Comparison of ENCODE assay signal across 1 cellular context in genomic region chr3:22959593-22959992, GRCh38.
A peak's percentile ranks its signal among the peaks of the same experiment; 100 is the strongest.
TF ChIP-seq lines count a peak whose summit lies in the region.

No MANE protein-coding gene starts in this region.

TF ChIP-seq in GM12878, 131 proteins besides CTCF, POLR2A, EP300 and RAD21 (continued from another document):
- peak; percentile 33 for TF ChIP-seq BCL3 (IDR thresholded peaks at IDR 0.05; ENCODE audit: borderline replicate concordance, insufficient read depth, low read depth, low read length, poor library complexity, severe bottlenecking)
- peak; percentile 70 to 85; a peak in 3 of 4 replicates for TF ChIP-seq IKZF2 (IDR thresholded peaks at IDR 0.05)
- TF ChIP-seq PAX5 (IDR thresholded peaks at IDR 0.05; ENCODE audit: borderline replicate concordance, low read depth, low read length), result 0 out of 2 replicates have a peak, but pooled peaks have one; percentile 66
- no peak for TF ChIP-seq ESRRA (IDR thresholded peaks at IDR 0.05; ENCODE audit: low read length)
- no peak for TF ChIP-seq STAT3 (IDR thresholded peaks at IDR 0.05; ENCODE audit: low read depth, low read length)
- TF ChIP-seq POLR2AphosphoS5 (IDR thresholded peaks at IDR 0.05; ENCODE audit: low read length), result no peak
- no peak for TF ChIP-seq TCF7 (IDR thresholded peaks at IDR 0.05; ENCODE audit: borderline replicate concordance)
- no peak for TF ChIP-seq NBN (IDR thresholded peaks at IDR 0.05)
- TF ChIP-seq USF1 (IDR thresholded peaks at IDR 0.05; ENCODE audit: borderline replicate concordance, extremely low read length, insufficient read depth, low read depth, low read length), result no peak
- no peak for TF ChIP-seq ELK1 (IDR thresholded peaks at IDR 0.05; ENCODE audit: low read depth, low read length)
- TF ChIP-seq SP1 (IDR thresholded peaks at IDR 0.05; ENCODE audit: low read depth, low read length), result no peak
- TF ChIP-seq SIN3A (IDR thresholded peaks at IDR 0.05; ENCODE audit: low read depth, low read length), result no peak
- no peak for TF ChIP-seq JUND (IDR thresholded peaks at IDR 0.05; ENCODE audit: low read depth, low read length)
- 0 out of 2 replicates have a peak, but pooled peaks have one; percentile 31 for TF ChIP-seq PKNOX1 (IDR thresholded peaks at IDR 0.05)
- no peak for TF ChIP-seq IRF3 (IDR thresholded peaks at IDR 0.05)
- TF ChIP-seq CREB1 (IDR thresholded peaks at IDR 0.05; ENCODE audit: low read depth), result peak; percentile 82
- peak; percentile 68; the same call in 1 of the 2 replicates for TF ChIP-seq IRF4 (IDR thresholded peaks at IDR 0.05; ENCODE audit: low read depth, low read length)
- TF ChIP-seq MLLT1 (IDR thresholded peaks at IDR 0.05), result no peak
- no peak for TF ChIP-seq FOS (IDR thresholded peaks at IDR 0.05; ENCODE audit: borderline replicate concordance, extremely low read depth, insufficient read length)
- no peak for TF ChIP-seq EZH2 (IDR thresholded peaks at IDR 0.05; ENCODE audit: borderline replicate concordance, control insufficient read depth, low read depth, low read length)
- TF ChIP-seq DPF2 (IDR thresholded peaks at IDR 0.05), result 0 out of 2 replicates have a peak, but pooled peaks have one; percentile 46
- TF ChIP-seq SREBF2 (IDR thresholded peaks at IDR 0.05; ENCODE audit: low read length), result no peak
- no peak for TF ChIP-seq WRNIP1 (IDR thresholded peaks at IDR 0.05; ENCODE audit: borderline replicate concordance, low read depth, low read length)
